ENCODE assay signal across 1 cellular context in the genomic region with DNA sequence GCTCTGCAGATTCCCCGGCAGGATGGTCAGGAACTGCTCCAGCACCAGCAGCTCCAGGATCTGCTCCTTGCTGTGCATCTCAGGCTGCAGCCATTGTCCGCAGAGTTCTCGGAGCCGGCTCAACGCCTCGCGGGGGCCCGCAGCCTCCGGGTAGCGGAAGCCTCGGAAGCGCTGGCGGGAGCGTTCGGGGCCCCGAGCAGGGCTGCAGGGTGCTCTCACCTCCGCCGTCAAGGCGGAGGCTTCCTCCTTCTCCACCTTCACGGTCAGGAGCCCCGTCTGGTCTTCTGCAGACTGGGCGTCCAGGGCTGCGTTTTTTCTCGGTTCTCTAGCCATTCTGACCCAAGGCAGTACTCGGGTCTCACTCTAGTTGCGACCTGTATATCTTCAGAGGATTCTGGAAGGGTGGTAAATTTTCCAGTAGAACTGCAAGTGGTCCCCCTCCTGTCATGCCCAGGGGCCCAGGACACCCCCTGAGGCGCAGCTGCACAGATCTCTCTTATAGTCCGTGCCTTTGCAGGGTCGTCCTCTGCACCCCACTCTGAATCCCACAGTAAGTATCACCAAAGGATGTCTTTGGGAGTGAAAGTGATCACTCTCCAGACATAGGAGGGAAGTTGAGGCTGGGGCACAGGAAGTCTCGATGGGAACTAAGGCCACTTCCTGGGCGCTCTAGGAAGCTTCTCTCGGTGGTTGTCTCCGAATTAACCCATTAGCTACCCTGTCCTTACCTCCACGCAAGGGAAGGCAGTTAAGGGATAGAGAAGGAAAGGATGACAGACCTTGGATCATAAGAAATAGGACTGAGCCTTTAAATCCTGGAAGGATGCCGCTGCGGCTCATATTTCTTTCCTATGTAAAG.
TF ChIP-seq lines count a peak whose summit lies in the region.

Gene ZKSCAN4 (minus strand): TSS at position 622 of the 859 bp plus-strand sequence. CDS start 289 bp downstream, at position 333.

TF ChIP-seq in HEK293, 187 proteins besides CTCF, POLR2A, EP300 and RAD21 (continued from another document and continues in another):
- TF ChIP-seq, protein P1, sequence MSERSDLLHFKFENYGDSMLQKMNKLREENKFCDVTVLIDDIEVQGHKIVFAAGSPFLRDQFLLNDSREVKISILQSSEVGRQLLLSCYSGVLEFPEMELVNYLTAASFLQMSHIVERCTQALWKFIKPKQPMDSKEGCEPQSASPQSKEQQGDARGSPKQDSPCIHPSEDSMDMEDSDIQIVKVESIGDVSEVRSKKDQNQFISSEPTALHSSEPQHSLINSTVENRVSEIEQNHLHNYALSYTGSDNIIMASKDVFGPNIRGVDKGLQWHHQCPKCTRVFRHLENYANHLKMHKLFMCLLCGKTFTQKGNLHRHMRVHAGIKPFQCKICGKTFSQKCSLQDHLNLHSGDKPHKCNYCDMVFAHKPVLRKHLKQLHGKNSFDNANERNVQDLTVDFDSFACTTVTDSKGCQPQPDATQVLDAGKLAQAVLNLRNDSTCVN (tag by site-specific recombination; optimal IDR thresholded peaks at IDR 0.05), result peak; percentile 38
- no peak for TF ChIP-seq ZNF146 (tag by site-specific recombination; IDR thresholded peaks at IDR 0.05)
- TF ChIP-seq SCRT1 (tag by site-specific recombination; IDR thresholded peaks at IDR 0.05; ENCODE audit: borderline replicate concordance), result no peak
- TF ChIP-seq ZNF121 (tag by site-specific recombination; IDR thresholded peaks at IDR 0.05), result no peak
- no peak for TF ChIP-seq ZNF585B (tag by site-specific recombination; IDR thresholded peaks at IDR 0.05)
- no peak for TF ChIP-seq ZNF830 (tag by site-specific recombination; IDR thresholded peaks at IDR 0.05; ENCODE audit: low read depth)
- TF ChIP-seq ZNF623 (tag by site-specific recombination; IDR thresholded peaks at IDR 0.05), result no peak
- no peak for TF ChIP-seq ZNF600 (tag by site-specific recombination; IDR thresholded peaks at IDR 0.05)
- TF ChIP-seq SP2 (tag by site-specific recombination; IDR thresholded peaks at IDR 0.05), result peak; percentile 79
- no peak for TF ChIP-seq ZSCAN16 (tag by site-specific recombination; IDR thresholded peaks at IDR 0.05)
- no peak for TF ChIP-seq MZF1 (tag by site-specific recombination; IDR thresholded peaks at IDR 0.05; ENCODE audit: borderline replicate concordance)
- TF ChIP-seq OSR2 (tag by site-specific recombination; IDR thresholded peaks at IDR 0.05), result no peak
- no peak for TF ChIP-seq ZNF350 (tag by site-specific recombination; IDR thresholded peaks at IDR 0.05)
- TF ChIP-seq, protein P2, sequence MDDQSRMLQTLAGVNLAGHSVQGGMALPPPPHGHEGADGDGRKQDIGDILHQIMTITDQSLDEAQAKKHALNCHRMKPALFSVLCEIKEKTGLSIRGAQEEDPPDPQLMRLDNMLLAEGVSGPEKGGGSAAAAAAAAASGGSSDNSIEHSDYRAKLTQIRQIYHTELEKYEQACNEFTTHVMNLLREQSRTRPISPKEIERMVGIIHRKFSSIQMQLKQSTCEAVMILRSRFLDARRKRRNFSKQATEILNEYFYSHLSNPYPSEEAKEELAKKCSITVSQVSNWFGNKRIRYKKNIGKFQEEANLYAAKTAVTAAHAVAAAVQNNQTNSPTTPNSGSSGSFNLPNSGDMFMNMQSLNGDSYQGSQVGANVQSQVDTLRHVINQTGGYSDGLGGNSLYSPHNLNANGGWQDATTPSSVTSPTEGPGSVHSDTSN (CRISPR knock-in tag; IDR thresholded peaks at IDR 0.05), result 0 out of 2 replicates have a peak, but pooled peaks have one; percentile 54
- TF ChIP-seq TCF7L2 (IDR thresholded peaks at IDR 0.05; ENCODE audit: borderline replicate concordance, low read depth, low read length), result no peak
- TF ChIP-seq, protein P3, sequence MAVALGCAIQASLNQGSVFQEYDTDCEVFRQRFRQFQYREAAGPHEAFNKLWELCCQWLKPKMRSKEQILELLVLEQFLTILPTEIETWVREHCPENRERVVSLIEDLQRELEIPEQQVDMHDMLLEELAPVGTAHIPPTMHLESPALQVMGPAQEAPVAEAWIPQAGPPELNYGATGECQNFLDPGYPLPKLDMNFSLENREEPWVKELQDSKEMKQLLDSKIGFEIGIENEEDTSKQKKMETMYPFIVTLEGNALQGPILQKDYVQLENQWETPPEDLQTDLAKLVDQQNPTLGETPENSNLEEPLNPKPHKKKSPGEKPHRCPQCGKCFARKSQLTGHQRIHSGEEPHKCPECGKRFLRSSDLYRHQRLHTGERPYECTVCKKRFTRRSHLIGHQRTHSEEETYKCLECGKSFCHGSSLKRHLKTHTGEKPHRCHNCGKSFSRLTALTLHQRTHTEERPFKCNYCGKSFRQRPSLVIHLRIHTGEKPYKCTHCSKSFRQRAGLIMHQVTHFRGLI (tag by site-specific recombination; IDR thresholded peaks at IDR 0.05), result no peak
- TF ChIP-seq ZNF132 (tag by site-specific recombination; IDR thresholded peaks at IDR 0.05; ENCODE audit: borderline replicate concordance), result no peak
- TF ChIP-seq ZEB2 (tag by site-specific recombination; IDR thresholded peaks at IDR 0.05), result 0 out of 2 replicates have a peak, but pooled peaks have one; percentile 23
- TF ChIP-seq ZNF112 (tag by site-specific recombination; IDR thresholded peaks at IDR 0.05), result no peak
- no peak for TF ChIP-seq ZFP41 (tag by site-specific recombination; IDR thresholded peaks at IDR 0.05; ENCODE audit: borderline replicate concordance)
- TF ChIP-seq KLF1 (tag by site-specific recombination; IDR thresholded peaks at IDR 0.05), result no peak
- no peak for TF ChIP-seq ZNF768 (tag by site-specific recombination; IDR thresholded peaks at IDR 0.05)
- peak; percentile 89 for TF ChIP-seq ZBTB20 (tag by site-specific recombination; IDR thresholded peaks at IDR 0.05)
- peak; percentile 62 for TF ChIP-seq ZBTB8A (tag by site-specific recombination; IDR thresholded peaks at IDR 0.05)
- TF ChIP-seq PATZ1 (tag by site-specific recombination; IDR thresholded peaks at IDR 0.05), result peak; percentile 37; the same call in 1 of the 2 replicates
- no peak for TF ChIP-seq ZNF184 (tag by site-specific recombination; IDR thresholded peaks at IDR 0.05)
- peak; percentile 69; the same call in 1 of the 2 replicates for TF ChIP-seq ZXDB (tag by site-specific recombination; IDR thresholded peaks at IDR 0.05)
- peak; percentile 64 for TF ChIP-seq ZNF24 (tag by site-specific recombination; IDR thresholded peaks at IDR 0.05)
- TF ChIP-seq ZNF426 (tag by site-specific recombination; IDR thresholded peaks at IDR 0.05), result no peak
- TF ChIP-seq, protein P4, sequence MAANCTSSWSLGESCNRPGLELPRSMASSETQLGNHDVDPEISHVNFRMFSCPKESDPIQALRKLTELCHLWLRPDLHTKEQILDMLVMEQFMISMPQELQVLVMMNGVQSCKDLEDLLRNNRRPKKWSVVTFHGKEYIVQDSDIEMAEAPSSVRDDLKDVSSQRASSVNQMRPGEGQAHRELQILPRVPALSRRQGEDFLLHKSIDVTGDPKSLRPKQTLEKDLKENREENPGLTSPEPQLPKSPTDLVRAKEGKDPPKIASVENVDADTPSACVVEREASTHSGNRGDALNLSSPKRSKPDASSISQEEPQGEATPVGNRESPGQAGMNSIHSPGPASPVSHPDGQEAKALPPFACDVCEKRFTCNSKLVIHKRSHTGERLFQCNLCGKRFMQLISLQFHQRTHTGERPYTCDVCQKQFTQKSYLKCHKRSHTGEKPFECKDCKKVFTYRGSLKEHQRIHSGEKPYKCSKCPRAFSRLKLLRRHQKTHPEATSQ (tag by site-specific recombination; IDR thresholded peaks at IDR 0.05), result peak; percentile 71
- no peak for TF ChIP-seq OVOL3 (tag by site-specific recombination; IDR thresholded peaks at IDR 0.05)
- TF ChIP-seq ZNF2 (tag by site-specific recombination; IDR thresholded peaks at IDR 0.05), result peak; percentile 63; the same call in 1 of the 2 replicates
- TF ChIP-seq ZNF433 (tag by site-specific recombination; IDR thresholded peaks at IDR 0.05; ENCODE audit: low read depth), result no peak
- peak; percentile 44; the same call in 1 of the 2 replicates for TF ChIP-seq ZNF391 (tag by site-specific recombination; IDR thresholded peaks at IDR 0.05; ENCODE audit: borderline replicate concordance, low read depth)
- no peak for TF ChIP-seq GLIS1 (tag by site-specific recombination; IDR thresholded peaks at IDR 0.05)
- TF ChIP-seq IKZF3 (tag by site-specific recombination; IDR thresholded peaks at IDR 0.05), result peak; percentile 61; the same call in 1 of the 2 replicates
- peak; percentile 82; the same call in 1 of the 2 replicates for TF ChIP-seq ZNF501 (tag by site-specific recombination; IDR thresholded peaks at IDR 0.05)
- TF ChIP-seq ZNF211 (tag by site-specific recombination; IDR thresholded peaks at IDR 0.05; ENCODE audit: low read depth), result no peak
- TF ChIP-seq HOXC10 (CRISPR knock-in tag; IDR thresholded peaks at IDR 0.05), result no peak
- no peak for TF ChIP-seq ZNF23 (tag by site-specific recombination; IDR thresholded peaks at IDR 0.05; ENCODE audit: borderline replicate concordance)
- no peak for TF ChIP-seq ZNF704 (tag by site-specific recombination; IDR thresholded peaks at IDR 0.05)
- TF ChIP-seq, protein P5, sequence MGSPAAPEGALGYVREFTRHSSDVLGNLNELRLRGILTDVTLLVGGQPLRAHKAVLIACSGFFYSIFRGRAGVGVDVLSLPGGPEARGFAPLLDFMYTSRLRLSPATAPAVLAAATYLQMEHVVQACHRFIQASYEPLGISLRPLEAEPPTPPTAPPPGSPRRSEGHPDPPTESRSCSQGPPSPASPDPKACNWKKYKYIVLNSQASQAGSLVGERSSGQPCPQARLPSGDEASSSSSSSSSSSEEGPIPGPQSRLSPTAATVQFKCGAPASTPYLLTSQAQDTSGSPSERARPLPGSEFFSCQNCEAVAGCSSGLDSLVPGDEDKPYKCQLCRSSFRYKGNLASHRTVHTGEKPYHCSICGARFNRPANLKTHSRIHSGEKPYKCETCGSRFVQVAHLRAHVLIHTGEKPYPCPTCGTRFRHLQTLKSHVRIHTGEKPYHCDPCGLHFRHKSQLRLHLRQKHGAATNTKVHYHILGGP (tag by site-specific recombination; IDR thresholded peaks at IDR 0.05), result no peak
- TF ChIP-seq ZSCAN30 (tag by site-specific recombination; IDR thresholded peaks at IDR 0.05), result peak; percentile 90
- no peak for TF ChIP-seq ZNF354C (tag by site-specific recombination; IDR thresholded peaks at IDR 0.05; ENCODE audit: borderline replicate concordance, low read depth)
- TF ChIP-seq, protein P6, sequence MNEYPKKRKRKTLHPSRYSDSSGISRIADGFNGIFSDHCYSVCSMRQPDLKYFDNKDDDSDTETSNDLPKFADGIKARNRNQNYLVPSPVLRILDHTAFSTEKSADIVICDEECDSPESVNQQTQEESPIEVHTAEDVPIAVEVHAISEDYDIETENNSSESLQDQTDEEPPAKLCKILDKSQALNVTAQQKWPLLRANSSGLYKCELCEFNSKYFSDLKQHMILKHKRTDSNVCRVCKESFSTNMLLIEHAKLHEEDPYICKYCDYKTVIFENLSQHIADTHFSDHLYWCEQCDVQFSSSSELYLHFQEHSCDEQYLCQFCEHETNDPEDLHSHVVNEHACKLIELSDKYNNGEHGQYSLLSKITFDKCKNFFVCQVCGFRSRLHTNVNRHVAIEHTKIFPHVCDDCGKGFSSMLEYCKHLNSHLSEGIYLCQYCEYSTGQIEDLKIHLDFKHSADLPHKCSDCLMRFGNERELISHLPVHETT (tag by site-specific recombination; IDR thresholded peaks at IDR 0.05), result peak; percentile 87
- no peak for TF ChIP-seq ZNF341 (tag by site-specific recombination; IDR thresholded peaks at IDR 0.05; ENCODE audit: low read depth)
- no peak for TF ChIP-seq GLI2 (tag by site-specific recombination; IDR thresholded peaks at IDR 0.05; ENCODE audit: borderline replicate concordance, low read depth)
- TF ChIP-seq, protein P7, sequence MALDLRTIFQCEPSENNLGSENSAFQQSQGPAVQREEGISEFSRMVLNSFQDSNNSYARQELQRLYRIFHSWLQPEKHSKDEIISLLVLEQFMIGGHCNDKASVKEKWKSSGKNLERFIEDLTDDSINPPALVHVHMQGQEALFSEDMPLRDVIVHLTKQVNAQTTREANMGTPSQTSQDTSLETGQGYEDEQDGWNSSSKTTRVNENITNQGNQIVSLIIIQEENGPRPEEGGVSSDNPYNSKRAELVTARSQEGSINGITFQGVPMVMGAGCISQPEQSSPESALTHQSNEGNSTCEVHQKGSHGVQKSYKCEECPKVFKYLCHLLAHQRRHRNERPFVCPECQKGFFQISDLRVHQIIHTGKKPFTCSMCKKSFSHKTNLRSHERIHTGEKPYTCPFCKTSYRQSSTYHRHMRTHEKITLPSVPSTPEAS (tag by site-specific recombination; IDR thresholded peaks at IDR 0.05), result no peak; the same call in 1 of the 2 replicates
- TF ChIP-seq ZNF133 (tag by site-specific recombination; IDR thresholded peaks at IDR 0.05), result no peak
- TF ChIP-seq ZNF677 (tag by site-specific recombination; IDR thresholded peaks at IDR 0.05), result no peak
- TF ChIP-seq ZNF138 (tag by site-specific recombination; IDR thresholded peaks at IDR 0.05; ENCODE audit: borderline replicate concordance), result no peak
- TF ChIP-seq ZBTB7A (tag by site-specific recombination; IDR thresholded peaks at IDR 0.05; ENCODE audit: low read depth), result no peak
- no peak for TF ChIP-seq GFI1B (tag by site-specific recombination; IDR thresholded peaks at IDR 0.05)
- TF ChIP-seq ZNF791 (tag by site-specific recombination; IDR thresholded peaks at IDR 0.05), result no peak
- no peak for TF ChIP-seq ZNF701 (tag by site-specific recombination; IDR thresholded peaks at IDR 0.05)
- no peak for TF ChIP-seq ZNF214 (tag by site-specific recombination; IDR thresholded peaks at IDR 0.05; ENCODE audit: borderline replicate concordance)
- TF ChIP-seq ZSCAN23 (tag by site-specific recombination; IDR thresholded peaks at IDR 0.05), result no peak
